ENCODE assay signal across 17 cellular contexts in genomic region chr21:41779659-41780058, GRCh38. TPM values are rescaled to one million over a fixed set of nuclear protein-coding genes. Genes with fewer than 3 reads are reported as not detected.
DNase-seq lines count a peak whose midpoint lies in the region; ATAC-seq and TF ChIP-seq lines count a peak whose summit lies in the region.
"Had no signal": no experiment of that assay in that cellular context is flagged by ENCODE, and none has a peak within 500 bp of the region (broad histone marks: within the 10 kb centered on the region; RNA-seq: fewer than 3 reads in every experiment).

No MANE protein-coding gene starts in this region.

- H3K4ac ChIP-seq in neuronal stem cell (ENCODE audit: low read length) = no peak overlapping the region

- POLR2A ChIA-PET in A673 (lab: Charles Lee; ENCODE audit: low non-redundant PET) = no interaction called here
- POLR2A ChIA-PET in activated CD4-positive, alpha-beta T cell treated with anti-CD3 and anti-CD28 coated beads for 36 hours (lab: Charles Lee) = no interaction called here

- H3K4me3 Mint-ChIP-seq in activated CD4-positive, alpha-beta T cell treated with anti-CD3 and anti-CD28 coated beads for 36 hours = no peak overlapping the region
- H3K4me3 Mint-ChIP-seq: activated T-cell treated with anti-CD3 and anti-CD28 coated beads, Interleukin-2, amount 50 U/mL, for 4 hours; neural crest cell had no signal

- H3K27ac Mint-ChIP-seq in activated CD4-positive, alpha-beta T cell treated with anti-CD3 and anti-CD28 coated beads for 36 hours = no peak overlapping the region

- no peaks in the 10 kb centered on the region for H3K36me3 ChIP-seq in A673 (ENCODE audit: insufficient read depth, low read length, poor library complexity, severe bottlenecking)
- H3K36me3 ChIP-seq in ES-I3 (ENCODE audit: insufficient read depth, low read length) = no peaks in the 10 kb centered on the region
- H3K36me3 ChIP-seq in neuronal stem cell (replicated peaks in 1 of 2; ENCODE audit: control insufficient read depth in 2 of 2, insufficient read depth in 2 of 2, low read length in 2 of 2) = no peaks in the 10 kb centered on the region

- H3K27me3 ChIP-seq in A673 (replicated peaks; ENCODE audit: insufficient read depth, low read depth, low read length, poor library complexity) (no peaks in the 10 kb centered on the region), neuronal stem cell (ENCODE audit: control insufficient read depth in 3 of 3, insufficient read depth in 3 of 3, low read depth in 1 of 3, low read length in 3 of 3) (peaks cover 0 to 23% (median 2%) of the 10 kb centered on the region in 3 experiments)

- H3K14ac ChIP-seq in neuronal stem cell (ENCODE audit: low read length) = no peak overlapping the region

- intact Hi-C loops in A673 (cut with micrococcal nuclease; ENCODE audit: unreplicated experiment) = loop anchor here (5.0 kb wide), 1 partner anchor 497 kb away; no protein-coding TSS in a partner anchor
- intact Hi-C loops in activated CD4-positive, alpha-beta T cell treated with anti-CD3 and anti-CD28 coated beads for 36 hours (cut with DNase I, micrococcal nuclease) = loop anchor here in 1 of 2 experiments (10.0 kb wide), 1 partner anchor 495 kb away; no protein-coding TSS in a partner anchor

- TF ChIP-seq CTCF in A673 (conservative IDR thresholded peaks at IDR 0.05; ENCODE audit: low read depth, low read length) (no peak), epithelial cell of proximal tubule (conservative IDR thresholded peaks at IDR 0.05; ENCODE audit: low read depth, low read length) (no peak), GM20000 (IDR thresholded peaks at IDR 0.05; ENCODE audit: extremely low read depth, missing control alignments) (no peak)

- H3K79me1 ChIP-seq in neuronal stem cell (ENCODE audit: low read depth, low read length) = no peaks in the 10 kb centered on the region

- peaks cover 59% of the 10 kb centered on the region for H3K27me3 Mint-ChIP-seq in activated CD4-positive, alpha-beta T cell treated with anti-CD3 and anti-CD28 coated beads for 36 hours

- no peak overlapping the region for H2BK15ac ChIP-seq in neuronal stem cell (ENCODE audit: low read length)

- H3K18ac ChIP-seq in neuronal stem cell (ENCODE audit: low read length) = no peak overlapping the region

- H3K9ac ChIP-seq in ES-I3 (ENCODE audit: low read depth, low read length) (peak overlapping the region; percentile 36; the same call in 1 of the 2 replicates), neuronal stem cell (ENCODE audit: low read depth, low read length, poor library complexity) (no peak overlapping the region)
- H3K9ac ChIP-seq: GM23248 had no signal

- no peak overlapping the region for H4K8ac ChIP-seq in neuronal stem cell (ENCODE audit: low read depth, low read length)

- CTCF ChIA-PET in A673 (lab: Charles Lee) = no interaction called here
- CTCF ChIA-PET in activated CD4-positive, alpha-beta T cell treated with anti-CD3 and anti-CD28 coated beads for 36 hours (lab: Charles Lee) = no interaction called here

- no peak overlapping the region for H4K91ac ChIP-seq in neuronal stem cell (ENCODE audit: low read depth, low read length, poor library complexity)

- no CpG with 5 or more reads among the region's 5 CpGs for WGBS in neuronal stem cell (ENCODE audit: extremely low coverage in 2 of 2, insufficient read length in 2 of 2, insufficient replicate concordance in 1 of 2), 2 donors

- no peak overlapping the region for H2AK5ac ChIP-seq in neuronal stem cell (ENCODE audit: low read depth, low read length)

- peak; percentile 49 for DNase-seq in A673 (ENCODE audit: low spot score)
- peak; percentile 40 for DNase-seq in NCI-H510A (lab: John Stamatoyannopoulos, UW)
- DNase-seq in epithelial cell of proximal tubule (ENCODE audit: low read depth) = no peak
- DNase-seq in activated CD4-positive, alpha-beta T cell treated with anti-CD3 and anti-CD28 coated beads for 36 hours = no peak
- DNase-seq in GM20000 (ENCODE audit: low spot score) = no peak
- DNase-seq in neuronal stem cell (ENCODE audit: low spot score) = no peak
- DNase-seq: activated T-cell treated with anti-CD3 and anti-CD28 coated beads, Interleukin-2, amount 50 U/mL, for 4 hours; caudate nucleus; GM23248; mammary epithelial cell; stimulated activated CD4-positive, alpha-beta T cell treated with anti-CD3 and anti-CD28 coated beads, Interleukin-4, amount 100 ng/mL, for 1 hour; T-helper 2 cell had no signal

- no peak overlapping the region for H2AFZ ChIP-seq in neuronal stem cell (ENCODE audit: low read length)
- H2AFZ ChIP-seq: GM23248 had no signal

- no peak for ATAC-seq in activated CD4-positive, alpha-beta T cell treated with anti-CD3 and anti-CD28 coated beads for 36 hours
- no peak for ATAC-seq in GM19397 (IDR thresholded peaks at IDR 0.05; ENCODE audit: unreplicated experiment)
- ATAC-seq: activated T-cell treated with anti-CD3 and anti-CD28 coated beads, Interleukin-2, amount 50 U/mL, for 4 hours; Right ventricle myocardium inferior had no signal

- no peaks in the 10 kb centered on the region for H3K9me3 Mint-ChIP-seq in activated CD4-positive, alpha-beta T cell treated with anti-CD3 and anti-CD28 coated beads for 36 hours (ENCODE audit: low read depth)
- H3K9me3 Mint-ChIP-seq: activated T-cell treated with anti-CD3 and anti-CD28 coated beads, Interleukin-2, amount 50 U/mL, for 4 hours; neural crest cell had no signal

- no peak overlapping the region for H2BK120ac ChIP-seq in neuronal stem cell (ENCODE audit: low read depth, low read length)

- peaks cover 16% of the 10 kb centered on the region for H3K4me1 Mint-ChIP-seq in activated CD4-positive, alpha-beta T cell treated with anti-CD3 and anti-CD28 coated beads for 36 hours

- no peak overlapping the region for H2BK5ac ChIP-seq in neuronal stem cell (ENCODE audit: low read length)

- H3K36me3 Mint-ChIP-seq in activated CD4-positive, alpha-beta T cell treated with anti-CD3 and anti-CD28 coated beads for 36 hours (ENCODE audit: low read depth) = no peaks in the 10 kb centered on the region

- no peak overlapping the region for H3K4me2 ChIP-seq in neuronal stem cell (ENCODE audit: insufficient read depth, low read length, poor library complexity, severe bottlenecking)

- peaks cover 48% of the 10 kb centered on the region for H3K4me1 ChIP-seq in A673 (ENCODE audit: insufficient read depth, low read length, poor library complexity, severe bottlenecking)
- peaks cover 7% of the 10 kb centered on the region; the same call in 1 of the 2 replicates for H3K4me1 ChIP-seq in ES-I3 (ENCODE audit: insufficient read depth, low read length)
- peaks cover 0 to 5% of the 10 kb centered on the region in 2 donors for H3K4me1 ChIP-seq in neuronal stem cell (ENCODE audit: control insufficient read depth in 2 of 2, insufficient read depth in 1 of 2, low read depth in 1 of 2, low read length in 2 of 2)

- BruUV-seq in A673 (replicated peaks; lab: Mats Ljungman, UMichigan) = TSS peak; percentile 95

- peak overlapping the region; percentile 81 for H3K27ac ChIP-seq in A673 (ENCODE audit: low read depth, low read length, poor library complexity, severe bottlenecking)
- H3K27ac ChIP-seq in neuronal stem cell (replicated peaks; ENCODE audit: low read length) = no peak overlapping the region
- H3K27ac ChIP-seq: GM23248 had no signal

- no peak overlapping the region for H2BK12ac ChIP-seq in neuronal stem cell (ENCODE audit: low read length)

- H3K23ac ChIP-seq in neuronal stem cell (ENCODE audit: low read depth, low read length, poor library complexity) = no peak overlapping the region

- H3K9me3 ChIP-seq in A673 (ENCODE audit: low read depth, low read length, poor library complexity, severe bottlenecking) (no peaks in the 10 kb centered on the region), ES-I3 (ENCODE audit: control insufficient read depth, insufficient read depth, low read length) (no peaks in the 10 kb centered on the region), neuronal stem cell (replicated peaks in 1 of 2; ENCODE audit: control insufficient read depth in 2 of 2, insufficient read depth in 1 of 2, low read depth in 1 of 2, low read length in 2 of 2) (no peaks in the 10 kb centered on the region)

- H3K4me3 ChIP-seq in A673 (ENCODE audit: low read depth, low read length, poor library complexity, severe bottlenecking) (peak overlapping the region; percentile 32), epithelial cell of proximal tubule (ENCODE audit: low read depth, low read length) (peak overlapping the region; percentile 1), neuronal stem cell (ENCODE audit: low read length in 2 of 2) (no peak overlapping the region)
- H3K4me3 ChIP-seq: GM23248 had no signal

RNA-seq across cellular contexts. Expression of gene RIPK4, which starts 12.8 kb away (rescaled TPM):
- total RNA-seq in A673 (2021) (16.0 and 17.0 TPM in 2 replicates), epithelial cell of proximal tubule (20.2 and 23.4 TPM in 2 replicates)
- under 1 TPM; 0.56 to 0.64 TPM for total RNA-seq in activated CD4-positive, alpha-beta T cell treated with anti-CD3 and anti-CD28 coated beads for 36 hours
- 0.47 TPM for polyA plus RNA-seq in neuronal stem cell (2013, experiment 1 of 2)
- polyA plus RNA-seq in neuronal stem cell (2013, experiment 2 of 2) = 0.46 TPM
- total RNA-seq: fibroblast of villous mesenchyme, neural crest cell had no signal

Comparison
In these comparisons a context has a peak if more than half of its experiments do, and no peak if none do; other contexts are left out.
1. DNase-seq: peak in A673 (single experiment) and NCI-H510A (single experiment); none in epithelial cell of proximal tubule (single experiment), activated CD4-positive, alpha-beta T cell treated with anti-CD3 and anti-CD28 coated beads for 36 hours (single experiment), GM20000 (single experiment) and neuronal stem cell (single experiment).
2. H3K4me3 ChIP-seq: peak in A673 (single experiment) and epithelial cell of proximal tubule (single experiment); none in neuronal stem cell (0 of 2).
3. RNA of gene RIPK4, which starts 12.8 kb away (total RNA-seq): 20.2 to 23.4 TPM in epithelial cell of proximal tubule and 16.0 to 17.0 TPM in A673; 0.56 to 0.64 TPM in activated CD4-positive, alpha-beta T cell treated with anti-CD3 and anti-CD28 coated beads for 36 hours; every median in the first group is over 10 times any median in the second.